In the genomic region with DNA sequence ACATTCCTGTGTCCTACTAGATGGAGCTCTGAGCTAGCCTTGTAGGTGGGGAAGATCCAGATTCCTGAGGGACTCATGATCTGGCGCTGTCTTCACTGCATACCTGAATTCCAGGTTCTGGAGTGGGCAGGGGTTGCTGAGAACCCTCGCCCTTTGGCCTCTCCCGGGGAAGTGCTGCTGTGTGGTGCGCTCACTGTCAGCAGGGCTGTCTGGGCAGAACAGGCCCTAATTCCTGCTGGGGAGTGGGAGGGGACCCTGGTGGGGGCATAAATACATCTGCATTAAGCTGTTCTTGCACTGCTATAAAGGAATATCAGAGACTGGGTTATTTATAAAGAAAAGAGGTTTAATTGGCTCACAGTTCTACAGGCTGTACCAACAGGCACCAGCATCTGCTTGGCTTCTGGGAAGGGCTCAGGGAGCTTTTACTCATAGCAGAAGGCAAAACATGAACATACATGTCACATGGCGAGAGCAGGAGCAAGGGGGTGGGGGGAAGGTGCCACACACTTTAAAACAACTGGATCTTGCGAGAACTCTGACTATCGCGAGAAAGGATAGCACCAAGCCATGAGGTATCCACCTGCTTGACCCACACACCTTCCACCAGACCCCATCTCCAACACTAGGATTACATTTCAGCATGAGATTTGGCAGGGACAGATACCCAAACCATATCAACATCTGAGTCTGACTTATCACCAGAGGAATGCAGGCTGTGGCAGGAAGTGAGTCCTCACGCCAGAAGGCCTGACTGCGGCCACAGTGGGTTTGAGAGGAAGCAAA, we compare ENCODE assay signal across 14 cellular contexts.
DNase-seq lines count a peak whose midpoint lies in the region; TF ChIP-seq lines count a peak whose summit lies in the region.
"Had no signal": no experiment of that assay in that cellular context is flagged by ENCODE, and none has a peak within 500 bp of the region (broad histone marks: within the 10 kb centered on the region; RNA-seq: fewer than 3 reads in every experiment).

No MANE protein-coding gene starts in this region.

- H3K79me2 ChIP-seq in osteoblast (ENCODE audit: insufficient read depth, low read length): no peaks in the 10 kb centered on the region

- H3K4me1 ChIP-seq in SJSA1 (replicated peaks) (peaks cover 13% of the 10 kb centered on the region), osteoblast (ENCODE audit: insufficient read depth, low read length) (peaks cover 14% of the 10 kb centered on the region)

- TF ChIP-seq CTCF in osteoblast (IDR thresholded peaks at IDR 0.05; ENCODE audit: extremely low read depth, low read depth, low read length): no peak

- H3K4me3 ChIP-seq in SJSA1 (no peak overlapping the region), osteoblast (ENCODE audit: insufficient read depth, low read length) (no peak overlapping the region)
- H3K4me3 ChIP-seq: mucosa of descending colon had no signal

- peak overlapping the region; percentile 2 for H3K4me2 ChIP-seq in osteoblast (ENCODE audit: insufficient read depth, low read length)

- H3K9me3 ChIP-seq in SJSA1 (replicated peaks) (no peaks in the 10 kb centered on the region), osteoblast (ENCODE audit: low read depth, low read length) (no peaks in the 10 kb centered on the region)
- H3K9me3 ChIP-seq: mucosa of descending colon had no signal

- H3K36me3 ChIP-seq in SJSA1 (no peaks in the 10 kb centered on the region), osteoblast (ENCODE audit: insufficient read depth, low read length) (no peaks in the 10 kb centered on the region)

- peak overlapping the region; percentile 43; the same call in 1 of the 2 replicates for H3K27ac ChIP-seq in SJSA1
- H3K27ac ChIP-seq in epithelial cell of prostate: peak overlapping the region; percentile 10
- H3K27ac ChIP-seq in osteoblast (ENCODE audit: low read depth, low read length): peak overlapping the region; percentile 69

- H3K27me3 ChIP-seq in SJSA1 (replicated peaks) (no peaks in the 10 kb centered on the region), osteoblast (ENCODE audit: insufficient read depth, low read length) (no peaks in the 10 kb centered on the region)

- H2AFZ ChIP-seq in osteoblast (ENCODE audit: low read length): peak overlapping the region; percentile 68

- no peaks in the 10 kb centered on the region for H4K20me1 ChIP-seq in osteoblast (ENCODE audit: insufficient read depth, low read length)

- DNase-seq in GM04503 (ENCODE audit: low read depth): peak; percentile 47
- DNase-seq in SJSA1 (ENCODE audit: low read depth in 1 of 2, low spot score in 2 of 2): peak; percentile 50 to 65
- no peak for DNase-seq in epithelial cell of prostate (ENCODE audit: low read depth, low spot score)
- DNase-seq in osteoblast (ENCODE audit: insufficient read length, low spot score, missing footprints): peak; percentile 91
- DNase-seq in NCI-H446 (lab: John Stamatoyannopoulos, UW): no peak
- DNase-seq in SIG-M5 (lab: John Stamatoyannopoulos, UW): no peak
- no peak for DNase-seq in NCI-H146 treated with DMSO at 0.1 percent for 48 hours (lab: John Stamatoyannopoulos, UW; ENCODE audit: unreplicated experiment)
- DNase-seq in NCI-H526 treated with DMSO at 0.1 percent for 48 hours (lab: John Stamatoyannopoulos, UW): no peak
- DNase-seq: activated gamma-delta T cell treated with Interleukin-2 at 50 U/mL for 16 hours; KG1; NCI-H82; stimulated activated naive CD8-positive, alpha-beta T cell treated with anti-CD3 and anti-CD28 coated beads, Interleukin-15, amount 100 ng/mL, for 72 hours; T1000 had no signal

Comparison
In these comparisons a context has a peak if more than half of its experiments do, and no peak if none do; other contexts are left out.
1. DNase-seq: peak in GM04503 (single experiment), SJSA1 (2 of 2) and osteoblast (single experiment); none in epithelial cell of prostate (single experiment), NCI-H446 (0 of 2), SIG-M5 (single experiment), NCI-H146 treated with DMSO at 0.1 percent for 48 hours (single experiment) and NCI-H526 treated with DMSO at 0.1 percent for 48 hours (single experiment).
2. H3K27ac ChIP-seq: peak in every context shown above with its lines; median percentile 69 in osteoblast; 43 in SJSA1; 10 in epithelial cell of prostate.